Comparison of ENCODE assay signal across 32 cellular contexts in genomic region chr11:64647019-64647805, GRCh38. TPM values are rescaled to one million over a fixed set of nuclear protein-coding genes. Genes with fewer than 3 reads are reported as not detected.
"Had no signal": no experiment of that assay in that cellular context is flagged by ENCODE, and none has a peak within 500 bp of the region (broad histone marks: within the 10 kb centered on the region; RNA-seq: fewer than 3 reads in every experiment).

No MANE protein-coding gene starts in this region.

- H3K27ac ChIP-seq: ascending aorta, cardiac muscle cell, KMS-11, SJCRH30, SK-N-MC had no signal

- H3K36me3 Mint-ChIP-seq: activated naive CD4-positive, alpha-beta T cell treated with anti-CD3 and anti-CD28 coated beads, Interleukin-2, amount 50 U/mL, for 24 hours; activated naive CD8-positive, alpha-beta T cell treated with anti-CD3 and anti-CD28 coated beads, Interleukin-2, amount 10 ng/mL, durations not matched to agents 7 days and 5 days had no signal

- H3K9ac ChIP-seq: KMS-11 had no signal

- H3K9me3 Mint-ChIP-seq: activated CD4-positive, alpha-beta T cell treated with anti-CD3 and anti-CD28 coated beads, Interleukin-2, amount 10 ng/mL, durations not matched to agents 24 days and 14 days; activated CD8-positive, alpha-beta T cell treated with anti-CD3 and anti-CD28 coated beads for 36 hours; activated naive CD4-positive, alpha-beta T cell treated with anti-CD3 and anti-CD28 coated beads, Interleukin-2, amount 50 U/mL, for 24 hours; activated naive CD8-positive, alpha-beta T cell treated with anti-CD3 and anti-CD28 coated beads, Interleukin-2, amount 10 ng/mL, durations not matched to agents 7 days and 5 days; activated T-cell treated with anti-CD3 and anti-CD28 coated beads, Interleukin-2, amount 50 U/mL, for 24 hours; activated T-helper 2 cell treated with anti-CD3 and anti-CD28 coated beads, Interferon-gamma antibody, Interleukin-2, Interleukin-4, amounts not matched to agents 10 μg/mL and 5 μg/mL and 100 μg/mL, durations not matched to agents 14 hours and 24 hours and 36 hours; central memory CD8-positive, alpha-beta T cell; T-helper 1 cell treated with Interleukin-12 subunit alpha and Interleukin-12 subunit beta and Interleukin-4 antibody, amounts not matched to agents 30 μg/mL and 1 μg/mL, for 36 hours; T-helper 2 cell treated with Interferon-gamma antibody and Interleukin-4, amounts not matched to agents 5 μg/mL and 100 μg/mL, for 36 hours had no signal

- H3K4me3 Mint-ChIP-seq: activated CD4-positive, alpha-beta T cell treated with anti-CD3 and anti-CD28 coated beads, Interleukin-2, amount 10 ng/mL, durations not matched to agents 24 days and 14 days; activated CD8-positive, alpha-beta T cell treated with anti-CD3 and anti-CD28 coated beads for 36 hours; activated naive CD4-positive, alpha-beta T cell treated with anti-CD3 and anti-CD28 coated beads, Interleukin-2, amount 50 U/mL, for 24 hours; activated naive CD8-positive, alpha-beta T cell treated with anti-CD3 and anti-CD28 coated beads, Interleukin-2, amount 10 ng/mL, durations not matched to agents 7 days and 5 days; activated T-cell treated with anti-CD3 and anti-CD28 coated beads, Interleukin-2, amount 50 U/mL, for 24 hours; central memory CD8-positive, alpha-beta T cell; T-helper 1 cell treated with Interleukin-12 subunit alpha and Interleukin-12 subunit beta and Interleukin-4 antibody, amounts not matched to agents 30 μg/mL and 1 μg/mL, for 36 hours; T-helper 2 cell treated with Interferon-gamma antibody and Interleukin-4, amounts not matched to agents 5 μg/mL and 100 μg/mL, for 36 hours had no signal

- H3K27me3 ChIP-seq: ascending aorta, SJCRH30 had no signal

- H3K4me2 ChIP-seq: KMS-11 had no signal

- DNase-seq: activated CD4-positive, alpha-beta T cell treated with anti-CD3 and anti-CD28 coated beads, Interleukin-2, amount 10 ng/mL, durations not matched to agents 24 days and 14 days; activated CD4-positive, alpha-beta T cell treated with anti-CD3 and anti-CD28 coated beads, Interleukin-2, amount 50 U/mL, for 4 hours; activated CD8-positive, alpha-beta T cell treated with anti-CD3 and anti-CD28 coated beads for 36 hours; activated gamma-delta T cell; activated naive CD4-positive, alpha-beta T cell treated with Interleukin-2 at 50 U/mL for 16 hours; activated naive CD8-positive, alpha-beta T cell treated with anti-CD3 and anti-CD28 coated beads, Interleukin-2, amount 10 ng/mL, durations not matched to agents 7 days and 5 days; activated T-cell treated with anti-CD3 and anti-CD28 coated beads, Interleukin-2, amount 50 U/mL, for 24 hours; amygdala; NCI-H1105; NCI-H1417 treated with DMSO at 0.1 percent for 48 hours; NCI-H187 treated with DMSO at 0.1 percent for 48 hours; NCI-H2081; NCI-H2171 treated with DMSO at 0.1 percent for 48 hours; NCI-H2227 treated with DMSO at 0.1 percent for 48 hours; NCI-H446; NCI-H510A treated with DMSO at 0.1 percent for 48 hours; NCI-H526 treated with DMSO at 0.1 percent for 48 hours; SHP77 had no signal

- H3K4me3 ChIP-seq: ascending aorta, cardiac muscle cell, SJCRH30, SK-N-MC had no signal

- H3K4me1 ChIP-seq: SJCRH30 had no signal

- H3K4me1 Mint-ChIP-seq: activated naive CD4-positive, alpha-beta T cell treated with anti-CD3 and anti-CD28 coated beads, Interleukin-2, amount 50 U/mL, for 24 hours; central memory CD8-positive, alpha-beta T cell had no signal

- H3K27ac Mint-ChIP-seq: activated CD4-positive, alpha-beta T cell treated with anti-CD3 and anti-CD28 coated beads, Interleukin-2, amount 10 ng/mL, durations not matched to agents 24 days and 14 days; activated CD8-positive, alpha-beta T cell treated with anti-CD3 and anti-CD28 coated beads for 36 hours; activated naive CD4-positive, alpha-beta T cell treated with anti-CD3 and anti-CD28 coated beads, Interleukin-2, amount 50 U/mL, for 24 hours; activated naive CD8-positive, alpha-beta T cell treated with anti-CD3 and anti-CD28 coated beads, Interleukin-2, amount 10 ng/mL, durations not matched to agents 7 days and 5 days; activated T-cell treated with anti-CD3 and anti-CD28 coated beads, Interleukin-2, amount 50 U/mL, for 24 hours; activated T-helper 2 cell treated with anti-CD3 and anti-CD28 coated beads, Interferon-gamma antibody, Interleukin-2, Interleukin-4, amounts not matched to agents 10 μg/mL and 5 μg/mL and 100 μg/mL, durations not matched to agents 14 hours and 24 hours and 36 hours; T-helper 1 cell treated with Interleukin-12 subunit alpha and Interleukin-12 subunit beta and Interleukin-4 antibody, amounts not matched to agents 30 μg/mL and 1 μg/mL, for 36 hours; T-helper 2 cell treated with Interferon-gamma antibody and Interleukin-4, amounts not matched to agents 5 μg/mL and 100 μg/mL, for 36 hours had no signal

- H3K9me3 ChIP-seq: ascending aorta, SJCRH30 had no signal

- H3K36me3 ChIP-seq: cardiac muscle cell, SJCRH30 had no signal

RNA-seq across cellular contexts. Expression of gene SLC22A12, which starts 56.2 kb away (rescaled TPM):
- total RNA-seq: activated CD4-positive, alpha-beta T cell treated with anti-CD3 and anti-CD28 coated beads, Interleukin-2, amount 10 ng/mL, durations not matched to agents 24 days and 14 days; activated CD8-positive, alpha-beta memory T cell treated with anti-CD3 and anti-CD28 coated beads for 36 hours; activated CD8-positive, alpha-beta T cell treated with anti-CD3 and anti-CD28 coated beads for 36 hours; activated naive CD8-positive, alpha-beta T cell treated with anti-CD3 and anti-CD28 coated beads, Interleukin-2, amount 10 ng/mL, durations not matched to agents 7 days and 5 days; activated T-helper 2 cell treated with anti-CD3 and anti-CD28 coated beads, Interferon-gamma antibody, Interleukin-2, Interleukin-4, amounts not matched to agents 10 μg/mL and 5 μg/mL and 100 μg/mL, durations not matched to agents 14 hours and 24 hours and 36 hours; ascending aorta; cardiac muscle cell; LHCN-M2; M059J; RPMI7951; SJCRH30 had no signal
- polyA plus RNA-seq: cardiac muscle cell had no signal
